ENCODE assay signal across 28 cellular contexts in the genomic region with DNA sequence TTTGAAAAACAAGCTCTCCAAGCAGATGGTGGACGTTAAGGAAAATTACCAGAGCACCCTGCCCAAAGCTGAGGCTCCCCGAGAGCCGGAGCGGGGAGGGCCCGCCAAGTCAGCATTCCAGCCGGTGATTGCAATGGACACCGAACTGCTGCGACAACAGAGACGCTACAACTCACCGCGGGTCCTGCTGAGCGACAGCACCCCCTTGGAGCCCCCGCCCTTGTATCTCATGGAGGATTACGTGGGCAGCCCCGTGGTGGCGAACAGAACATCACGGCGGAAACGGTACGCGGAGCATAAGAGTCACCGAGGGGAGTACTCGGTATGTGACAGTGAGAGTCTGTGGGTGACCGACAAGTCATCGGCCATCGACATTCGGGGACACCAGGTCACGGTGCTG.
"Had no signal": no experiment of that assay in that cellular context is flagged by ENCODE, and none has a peak within 500 bp of the region (broad histone marks: within the 10 kb centered on the region; RNA-seq: fewer than 3 reads in every experiment).

No MANE protein-coding gene starts in this region.

- FAIRE-seq: pancreas, small intestine had no signal

- DNase-seq: naive thymus-derived CD4-positive, alpha-beta T cell; natural killer cell; nucleus accumbens; pancreas; retina; right lobe of liver; sigmoid colon; small intestine; stimulated activated CD4-positive, alpha-beta T cell treated with anti-CD3 and anti-CD28 coated beads, Interleukin-15, amount 100 ng/mL, for 24 hours; stimulated activated CD4-positive, alpha-beta T cell treated with anti-CD3 and anti-CD28 coated beads, Interleukin-2, amount 100 ng/mL, for 24 hours; stimulated activated CD4-positive, alpha-beta T cell treated with anti-CD3 and anti-CD28 coated beads, Interleukin-2, amount 100 ng/mL, for 48 hours; stimulated activated CD4-positive, alpha-beta T cell treated with anti-CD3 and anti-CD28 coated beads, Interleukin-4, amount 100 ng/mL, for 24 hours; stimulated activated naive B cell treated with anti-CD40 and anti-IgM and Interleukin-4, amounts not matched to agents 10 μg/mL and 1 μg/mL and 100 μg/mL, for 72 hours; stimulated activated naive CD4-positive, alpha-beta T cell treated with Interleukin-2 at 50 U/mL for 16 hours; stomach; thyroid gland; trophoblast cell; uterus had no signal

- H3K9ac ChIP-seq: neural progenitor cell had no signal

- H3K36me3 Mint-ChIP-seq: naive thymus-derived CD4-positive, alpha-beta T cell; natural killer cell; neural progenitor cell; stimulated activated effector memory CD8-positive, alpha-beta T cell treated with anti-CD3 and anti-CD28 coated beads, Interleukin-12 subunit alpha, Interleukin-12 subunit beta, amount 100 ng/mL, for 72 hours; stimulated activated naive B cell treated with anti-CD40 and anti-IgM and Interleukin-4, amounts not matched to agents 10 μg/mL and 1 μg/mL and 100 μg/mL, for 72 hours had no signal

- H3K27me3 ChIP-seq: neural progenitor cell, neutrophil, right atrium auricular region, right lobe of liver, sigmoid colon, stomach, thyroid gland, tibial nerve, upper lobe of left lung, uterus had no signal

- H3K27me3 Mint-ChIP-seq: stimulated activated naive CD8-positive, alpha-beta T cell treated with anti-CD3 and anti-CD28 coated beads, Interleukin-15, Interleukin-2, amounts not matched to agents 100 ng/mL and 50 ng/mL, for 24 hours had no signal

- H3K27ac Mint-ChIP-seq: naive thymus-derived CD4-positive, alpha-beta T cell; natural killer cell; nephron; neural progenitor cell; stimulated activated effector memory CD8-positive, alpha-beta T cell treated with anti-CD3 and anti-CD28 coated beads, Interleukin-12 subunit alpha, Interleukin-12 subunit beta, amount 100 ng/mL, for 72 hours; stimulated activated naive B cell treated with anti-CD40 and anti-IgM and Interleukin-4, amounts not matched to agents 10 μg/mL and 1 μg/mL and 100 μg/mL, for 72 hours; stimulated activated naive CD8-positive, alpha-beta T cell treated with anti-CD3 and anti-CD28 coated beads, Interleukin-15, Interleukin-2, amounts not matched to agents 100 ng/mL and 50 ng/mL, for 24 hours had no signal

- H3K4me2 ChIP-seq: neural progenitor cell had no signal

- H3K9me3 ChIP-seq: neutrophil, pancreas, prostate gland, right atrium auricular region, right lobe of liver, sigmoid colon, stomach, thoracic aorta, thyroid gland, tibial nerve, upper lobe of left lung, uterus had no signal

- H2AFZ ChIP-seq: neural progenitor cell had no signal

- H3K9me3 Mint-ChIP-seq: naive thymus-derived CD4-positive, alpha-beta T cell; natural killer cell; nephron; neural progenitor cell; stimulated activated effector memory CD8-positive, alpha-beta T cell treated with anti-CD3 and anti-CD28 coated beads, Interleukin-12 subunit alpha, Interleukin-12 subunit beta, amount 100 ng/mL, for 72 hours; stimulated activated naive B cell treated with anti-CD40 and anti-IgM and Interleukin-4, amounts not matched to agents 10 μg/mL and 1 μg/mL and 100 μg/mL, for 72 hours; stimulated activated naive CD8-positive, alpha-beta T cell treated with anti-CD3 and anti-CD28 coated beads, Interleukin-15, Interleukin-2, amounts not matched to agents 100 ng/mL and 50 ng/mL, for 24 hours had no signal

- H3K27ac ChIP-seq: neural progenitor cell, neutrophil, pancreas, prostate gland, right atrium auricular region, right lobe of liver, sigmoid colon, thoracic aorta, thyroid gland, tibial nerve, upper lobe of left lung, uterus had no signal

- H3K4me3 Mint-ChIP-seq: naive thymus-derived CD4-positive, alpha-beta T cell; natural killer cell; nephron; neural progenitor cell; stimulated activated effector memory CD8-positive, alpha-beta T cell treated with anti-CD3 and anti-CD28 coated beads, Interleukin-12 subunit alpha, Interleukin-12 subunit beta, amount 100 ng/mL, for 72 hours; stimulated activated naive B cell treated with anti-CD40 and anti-IgM and Interleukin-4, amounts not matched to agents 10 μg/mL and 1 μg/mL and 100 μg/mL, for 72 hours; stimulated activated naive CD8-positive, alpha-beta T cell treated with anti-CD3 and anti-CD28 coated beads, Interleukin-15, Interleukin-2, amounts not matched to agents 100 ng/mL and 50 ng/mL, for 24 hours had no signal

- H3K36me3 ChIP-seq: neural progenitor cell, neutrophil, pancreas, prostate gland, right atrium auricular region, right lobe of liver, sigmoid colon, stomach, thoracic aorta, thyroid gland, tibial nerve, upper lobe of left lung, uterus had no signal

- H3K4me1 ChIP-seq: pancreas, prostate gland, sigmoid colon, thyroid gland, upper lobe of left lung, uterus had no signal

- H3K4me3 ChIP-seq: neural progenitor cell, pancreas, prostate gland, right atrium auricular region, right lobe of liver, sigmoid colon, stomach, thoracic aorta, thyroid gland, tibial nerve, upper lobe of left lung, uterus had no signal

- H3K4me1 Mint-ChIP-seq: naive thymus-derived CD4-positive, alpha-beta T cell; natural killer cell; neural progenitor cell; stimulated activated effector memory CD8-positive, alpha-beta T cell treated with anti-CD3 and anti-CD28 coated beads, Interleukin-12 subunit alpha, Interleukin-12 subunit beta, amount 100 ng/mL, for 72 hours; stimulated activated naive B cell treated with anti-CD40 and anti-IgM and Interleukin-4, amounts not matched to agents 10 μg/mL and 1 μg/mL and 100 μg/mL, for 72 hours had no signal
